Comparison of ENCODE assay signal across 8 cellular contexts in the genomic region with DNA sequence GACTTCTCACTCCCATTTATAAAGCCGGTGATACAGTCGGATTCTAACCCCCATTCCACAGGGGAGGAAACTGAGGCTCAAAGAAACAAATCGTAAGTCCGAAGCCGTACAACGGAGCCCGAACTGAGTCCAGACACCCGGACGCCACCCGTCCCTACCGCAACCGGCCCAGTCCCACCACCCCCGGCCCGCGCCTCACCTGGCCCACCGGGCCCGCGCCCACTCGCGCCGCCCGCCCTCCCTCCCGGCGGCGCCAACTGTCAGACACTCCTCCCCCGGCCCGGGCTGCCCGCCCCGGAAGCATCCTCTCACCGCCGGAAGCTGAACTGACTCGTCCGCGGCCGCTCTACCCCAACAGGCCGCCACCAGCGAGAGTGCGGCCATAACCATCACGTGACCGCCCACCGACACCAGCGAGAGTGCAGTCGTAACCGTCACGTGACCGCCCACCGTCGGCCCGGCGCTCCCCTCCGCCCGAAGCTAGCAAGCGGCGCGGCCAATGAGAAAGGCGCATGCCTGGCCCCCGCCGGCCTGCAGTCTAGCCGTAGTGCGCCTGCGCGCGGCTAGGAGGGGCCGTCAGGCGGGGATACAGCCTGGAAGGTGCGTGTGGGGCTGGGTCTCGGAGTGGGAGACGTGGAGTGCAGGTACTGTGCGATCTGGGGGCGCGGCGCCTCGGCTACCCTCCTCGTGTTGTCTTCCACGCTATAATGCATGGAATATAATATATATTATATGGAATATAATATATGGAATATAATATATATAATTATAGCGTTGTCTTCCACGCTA. TPM values are rescaled to one million over a fixed set of nuclear protein-coding genes. Genes with fewer than 3 reads are reported as not detected.
DNase-seq lines count a peak whose midpoint lies in the region; ATAC-seq, FAIRE-seq and TF ChIP-seq lines count a peak whose summit lies in the region.

A gene with protein sequence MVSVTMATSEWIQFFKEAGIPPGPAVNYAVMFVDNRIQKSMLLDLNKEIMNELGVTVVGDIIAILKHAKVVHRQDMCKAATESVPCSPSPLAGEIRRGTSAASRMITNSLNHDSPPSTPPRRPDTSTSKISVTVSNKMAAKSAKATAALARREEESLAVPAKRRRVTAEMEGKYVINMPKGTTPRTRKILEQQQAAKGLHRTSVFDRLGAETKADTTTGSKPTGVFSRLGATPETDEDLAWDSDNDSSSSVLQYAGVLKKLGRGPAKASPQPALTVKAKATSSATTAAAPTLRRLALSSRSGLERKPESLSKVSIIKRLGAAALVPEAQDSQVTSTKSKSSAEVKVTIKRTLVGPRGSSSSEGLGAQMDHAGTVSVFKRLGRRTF (minus strand): TSS at position 273 of the 789 bp plus-strand sequence. CDS start 6,540 bp downstream, outside the sequence.
Gene PLD3 (plus strand): TSS at position 571 of the 789 bp plus-strand sequence. CDS start 17,789 bp downstream, outside the sequence.

- TF ChIP-seq POLR2A in GM12891 (IDR thresholded peaks at IDR 0.05; ENCODE audit: low read depth, low read length), result peak; percentile 84

- no peak for TF ChIP-seq CTCF in type B pancreatic cell (conservative IDR thresholded peaks at IDR 0.05)

- POLR2A ChIA-PET in T-cell (lab: Charles Lee), result interaction anchor here (0.5 to 0.6 kb wide), 2 partner anchors 90 to 980 kb away, joined by 3 read pairs; no protein-coding TSS in a partner anchor

- CTCF ChIA-PET in T-cell (lab: Charles Lee), result interaction anchor here in 1 of 2 donors (0.6 to 1.2 kb wide), 7 partner anchors 32 to 1949 kb away, joined by 3 to 6 read pairs (median 4); partner anchors contain the start of genes BLVRB, DYRK1B and RAB4B

- 0 to 1% (median 0%) methylated on average over 61 to 77 of the region's 77 CpGs for WGBS in adipose tissue, 3 donors

- H3K4me1 Mint-ChIP-seq in T-cell, result peaks cover 30 to 37% (median 31%) of the 10 kb centered on the region in 3 donors
- H3K4me1 Mint-ChIP-seq in type B pancreatic cell (ENCODE audit: unreplicated experiment), result peaks cover 24% of the 10 kb centered on the region

- FAIRE-seq in GM12891 (lab: Jason Lieb, UNC), result peak; percentile 100

- H3K27me3 Mint-ChIP-seq in T-cell (no peaks in the 10 kb centered on the region), type B pancreatic cell (no peaks in the 10 kb centered on the region)

- H3K4me3 Mint-ChIP-seq in T-cell (peak within 1 kb of the TSS; percentile 82 to 90 (median 85)), type B pancreatic cell (peak within 1 kb of the TSS; percentile 95)

- H3K27ac ChIP-seq in adipose tissue (ENCODE audit: low read depth, low read length), result no peak within 1 kb of the TSS

- ATAC-seq in HG02840 (IDR thresholded peaks at IDR 0.05; ENCODE audit: low FRiP score, unreplicated experiment), result peak; percentile 97
- ATAC-seq in T-cell (replicated peaks in 1 of 4), result peak; percentile 91 to 98 (median 95)

- peak within 1 kb of the TSS; percentile 81 to 88 for H3K27ac Mint-ChIP-seq in T-cell
- peak within 1 kb of the TSS; percentile 90 for H3K27ac Mint-ChIP-seq in type B pancreatic cell

- H3K36me3 Mint-ChIP-seq in T-cell (peaks cover 6% of the 10 kb centered on the region), type B pancreatic cell (no peaks in the 10 kb centered on the region)

- DNase-seq in GM12891 (ENCODE audit: insufficient read length, low spot score) (peak; percentile 100), NCI-H1436 treated with DMSO at 0.1 percent for 48 hours (lab: John Stamatoyannopoulos, UW) (peak; percentile 92), T-cell (peak; percentile 91 to 99 (median 98)), cardiac septum (ENCODE audit: low spot score) (peak; percentile 100), pons (ENCODE audit: low spot score) (peak; percentile 98), type B pancreatic cell (ENCODE audit: extremely low spot score, unreplicated experiment) (peak; percentile 100)

- H3K9me3 Mint-ChIP-seq in T-cell (no peaks in the 10 kb centered on the region), type B pancreatic cell (no peaks in the 10 kb centered on the region)

- intact Hi-C loops in cardiac septum (cut with DNase I), result no loop called here

TF ChIP-seq in GM12891, 5 proteins besides CTCF, POLR2A, EP300 and RAD21:
- TF ChIP-seq POLR2AphosphoS5 (IDR thresholded peaks at IDR 0.05; ENCODE audit: low read depth, low read length) (peak; percentile 89), TAF1 (IDR thresholded peaks at IDR 0.05; ENCODE audit: low read depth, low read length) (peak; percentile 32; the same call in 1 of the 2 replicates), PAX5 (IDR thresholded peaks at IDR 0.05; ENCODE audit: insufficient read depth, low read length, severe bottlenecking) (no peak)

RNA-seq across cellular contexts. Expression of the first gene that starts in this region (rescaled TPM):
- polyA plus RNA-seq in GM12891 (2012; ENCODE audit: low read depth, missing spikeins), result 12.6 TPM
- total RNA-seq in T-cell, result 10 to 100 TPM; 12.4 to 14.8 (median 14.5) TPM
- 10 to 100 TPM in 1 of 3 donors, 1 to 10 TPM in 2; 5.0 to 10.9 (median 8.4) TPM for polyA plus RNA-seq in adipose tissue
- total RNA-seq in cardiac septum, result 135 TPM
- total RNA-seq in type B pancreatic cell (ENCODE audit: low replicate concordance), result 15.3 and 18.6 TPM in 2 replicates

RNA-seq across cellular contexts. Expression of gene PLD3, which starts in this region (rescaled TPM):
- 106 TPM for polyA plus RNA-seq in GM12891 (2012; ENCODE audit: low read depth, missing spikeins)
- total RNA-seq in T-cell, result 100 to 1,000 TPM in 3 of 5 donors, 10 to 100 TPM in 2; 71.0 to 120 (median 118) TPM
- polyA plus RNA-seq in adipose tissue, result 100 to 1,000 TPM; 109 to 160 (median 130) TPM
- total RNA-seq in cardiac septum, result 163 TPM
- total RNA-seq in type B pancreatic cell (ENCODE audit: low replicate concordance), result 234 and 244 TPM in 2 replicates
